In genomic region chr6:3403244-3404154, GRCh38 we compare ENCODE assay signal across 1 cellular context.
TF ChIP-seq lines count a peak whose summit lies in the region.

No MANE protein-coding gene starts in this region.

TF ChIP-seq in HepG2, 621 proteins besides CTCF, POLR2A, EP300 and RAD21 (continued from another document and continues in another):
- TF ChIP-seq ZFP91 (CRISPR knock-in tag; IDR thresholded peaks at IDR 0.05; ENCODE audit: borderline replicate concordance) (peak; percentile 65), CC2D1A (CRISPR knock-in tag; IDR thresholded peaks at IDR 0.05) (no peak), DZIP1 (CRISPR knock-in tag; IDR thresholded peaks at IDR 0.05) (no peak), KLF13 (CRISPR knock-in tag; IDR thresholded peaks at IDR 0.05) (no peak), SATB2 (CRISPR knock-in tag; IDR thresholded peaks at IDR 0.05) (peak; percentile 31; the same call in 1 of the 2 replicates), FOXP1 (IDR thresholded peaks at IDR 0.05) (0 out of 2 replicates have a peak, but pooled peaks have one; percentile 33), FOXP1 (CRISPR knock-in tag; IDR thresholded peaks at IDR 0.05) (peak; percentile 94), PHF20 (CRISPR knock-in tag; IDR thresholded peaks at IDR 0.05) (no peak), ZNF761 (CRISPR knock-in tag; conservative IDR thresholded peaks at IDR 0.05) (no peak), HNRNPK (IDR thresholded peaks at IDR 0.05; ENCODE audit: low read depth, low read length, poor library complexity, severe bottlenecking) (no peak), CBX5 (CRISPR knock-in tag; IDR thresholded peaks at IDR 0.05; ENCODE audit: borderline replicate concordance) (peak; percentile 96; the same call in 1 of the 2 replicates), WIZ (CRISPR knock-in tag; IDR thresholded peaks at IDR 0.05) (peak; percentile 82; the same call in 1 of the 2 replicates), KLF15 (CRISPR knock-in tag; IDR thresholded peaks at IDR 0.05; ENCODE audit: borderline replicate concordance) (peak; percentile 32; the same call in 1 of the 2 replicates), CREBL2 (CRISPR knock-in tag; IDR thresholded peaks at IDR 0.05; ENCODE audit: borderline replicate concordance) (no peak), ZNF558 (CRISPR knock-in tag; IDR thresholded peaks at IDR 0.05; ENCODE audit: borderline replicate concordance) (no peak), DR1 (CRISPR knock-in tag; IDR thresholded peaks at IDR 0.05) (peak; percentile 80; the same call in 1 of the 2 replicates), NPAS2 (CRISPR knock-in tag; IDR thresholded peaks at IDR 0.05; ENCODE audit: borderline replicate concordance) (no peak), MXD1 (CRISPR knock-in tag; IDR thresholded peaks at IDR 0.05) (no peak; the same call in 1 of the 2 replicates), ZNF318 (CRISPR knock-in tag; IDR thresholded peaks at IDR 0.05) (0 out of 2 replicates have a peak, but pooled peaks have one; percentile 50), ZBTB10 (CRISPR knock-in tag; IDR thresholded peaks at IDR 0.05; ENCODE audit: borderline replicate concordance) (peak; percentile 76; the same call in 1 of the 2 replicates), TGIF2 (CRISPR knock-in tag; IDR thresholded peaks at IDR 0.05) (no peak; the same call in 1 of the 2 replicates), TBX2 (CRISPR knock-in tag; IDR thresholded peaks at IDR 0.05; ENCODE audit: borderline replicate concordance) (peak; percentile 99), FOXM1 (CRISPR knock-in tag; IDR thresholded peaks at IDR 0.05) (no peak), ATF5 (CRISPR knock-in tag; IDR thresholded peaks at IDR 0.05; ENCODE audit: low read depth) (no peak), E2F5 (CRISPR knock-in tag; conservative IDR thresholded peaks at IDR 0.05) (no peak), FOSL2 (CRISPR knock-in tag; IDR thresholded peaks at IDR 0.05) (peak; percentile 88), PLSCR1 (CRISPR knock-in tag; IDR thresholded peaks at IDR 0.05; ENCODE audit: borderline replicate concordance) (no peak), ESRRA (CRISPR knock-in tag; IDR thresholded peaks at IDR 0.05; ENCODE audit: low read depth) (peak; percentile 88), MTERF4 (CRISPR knock-in tag; IDR thresholded peaks at IDR 0.05) (no peak), MTF1 (CRISPR knock-in tag; IDR thresholded peaks at IDR 0.05) (no peak), SMAD3 (CRISPR knock-in tag; IDR thresholded peaks at IDR 0.05) (peak; percentile 93), PHB2 (IDR thresholded peaks at IDR 0.05; ENCODE audit: partially characterized antibody) (no peak), MLLT10 (CRISPR knock-in tag; IDR thresholded peaks at IDR 0.05) (no peak)
